ENCODE assay signal across 8 cellular contexts in genomic region chr1:72186733-72187307, GRCh38.
DNase-seq lines count a peak whose midpoint lies in the region; ATAC-seq, FAIRE-seq and TF ChIP-seq lines count a peak whose summit lies in the region.

No MANE protein-coding gene starts in this region.

- no peak overlapping the region for H3K27ac ChIP-seq in GM23248

- in situ Hi-C loops in GM23248 (cut with MboI) = no loop called here

- H4K20me1 ChIP-seq in GM23248 (ENCODE audit: insufficient read depth) = no peaks in the 10 kb centered on the region

- H3K9ac ChIP-seq in GM23248 = no peak overlapping the region

- no peaks in the 10 kb centered on the region for H3K9me3 Mint-ChIP-seq in glutamatergic neuron (ENCODE audit: unreplicated experiment)

- peak; percentile 70 for FAIRE-seq in A204.1 (lab: Jason Lieb, UNC)

- H3K27me3 ChIP-seq in GM23248 (replicated peaks; ENCODE audit: insufficient read depth) = no peaks in the 10 kb centered on the region

- no peaks in the 10 kb centered on the region for H3K4me1 Mint-ChIP-seq in glutamatergic neuron (ENCODE audit: low read depth, unreplicated experiment)

- H3K36me3 Mint-ChIP-seq in glutamatergic neuron (ENCODE audit: unreplicated experiment) = no peaks in the 10 kb centered on the region

- H3K9me2 ChIP-seq in GM23248 (ENCODE audit: insufficient read depth) = no peaks in the 10 kb centered on the region

- no peaks in the 10 kb centered on the region for H3K79me2 ChIP-seq in GM23248 (ENCODE audit: insufficient read depth)

- DNase-seq in GM23248 (peak; percentile 53), SKM-1 (lab: John Stamatoyannopoulos, UW; ENCODE audit: unreplicated experiment) (peak; percentile 9), glutamatergic neuron (no peak), NCI-H2196 (lab: John Stamatoyannopoulos, UW; ENCODE audit: unreplicated experiment) (no peak)
- no peak for DNase-seq in central memory CD4-positive, alpha-beta T cell
- DNase-seq in activated CD8-positive, alpha-beta memory T cell treated with anti-CD3 and anti-CD28 coated beads for 24 hours = no peak

- H2AFZ ChIP-seq in GM23248 = no peak overlapping the region

- no peaks in the 10 kb centered on the region for H3K27me3 Mint-ChIP-seq in glutamatergic neuron (ENCODE audit: unreplicated experiment)

- peak; percentile 54 for TF ChIP-seq CTCF in glutamatergic neuron (IDR thresholded peaks at IDR 0.05; ENCODE audit: partially characterized antibody, unreplicated experiment)

- no peaks in the 10 kb centered on the region for H3K4me1 ChIP-seq in GM23248 (ENCODE audit: insufficient read depth)

- no peak overlapping the region for H3K4me2 ChIP-seq in GM23248 (ENCODE audit: unreplicated experiment)

- H3K4me3 Mint-ChIP-seq in glutamatergic neuron (ENCODE audit: unreplicated experiment) = no peak overlapping the region

- WGBS in GM23248 (ENCODE audit: low coverage in 1 of 2, low lambda C conversion rate in 2 of 2, missing lambda C conversion rate in 2 of 2), 2 experiments = 100% methylated on average over 1 of the region's 1 CpG

- no peaks in the 10 kb centered on the region for H3K9me3 ChIP-seq in GM23248 (ENCODE audit: low read depth)

- ATAC-seq in GM21447 (IDR thresholded peaks at IDR 0.05; ENCODE audit: unreplicated experiment) = no peak

- no peak overlapping the region for H3K4me3 ChIP-seq in GM23248

- H3K36me3 ChIP-seq in GM23248 (ENCODE audit: low read depth) = no peaks in the 10 kb centered on the region

- H3K27ac Mint-ChIP-seq in glutamatergic neuron (ENCODE audit: unreplicated experiment) = no peak overlapping the region

- H3F3A ChIP-seq in GM23248 (ENCODE audit: insufficient read depth) = 0 out of 2 replicates have a peak, but pooled peaks cover 4% of the 10 kb centered on the region

Comparison
In these comparisons a context has a peak if more than half of its experiments do, and no peak if none do; other contexts are left out.
1. DNase-seq: peak in GM23248 (single experiment) and SKM-1 (single experiment); none in glutamatergic neuron (single experiment), central memory CD4-positive, alpha-beta T cell (single experiment), NCI-H2196 (single experiment) and activated CD8-positive, alpha-beta memory T cell treated with anti-CD3 and anti-CD28 coated beads for 24 hours (single experiment).